In genomic region chr22:28795071-28795693, GRCh38 we compare ENCODE assay signal across 15 cellular contexts. TPM values are rescaled to one million over a fixed set of nuclear protein-coding genes. Genes with fewer than 3 reads are reported as not detected.
DNase-seq lines count a peak whose midpoint lies in the region; ATAC-seq and TF ChIP-seq lines count a peak whose summit lies in the region.
"Had no signal": no experiment of that assay in that cellular context is flagged by ENCODE, and none has a peak within 500 bp of the region (broad histone marks: within the 10 kb centered on the region; RNA-seq: fewer than 3 reads in every experiment).

No MANE protein-coding gene starts in this region.

- H3K27ac Mint-ChIP-seq in CD8-positive, alpha-beta memory T cell: peak overlapping the region; percentile 30 to 85 (median 79)
- H3K27ac Mint-ChIP-seq in activated CD8-positive, alpha-beta T cell treated with anti-CD3 and anti-CD28 coated beads, Interleukin-2, amount 10 ng/mL, durations not matched to agents 7 days and 5 days: peak overlapping the region; percentile 60

- no peak for DNase-seq in CD8-positive, alpha-beta memory T cell
- DNase-seq in activated CD8-positive, alpha-beta T cell treated with anti-CD3 and anti-CD28 coated beads, Interleukin-2, amount 10 ng/mL, durations not matched to agents 7 days and 5 days: no peak
- DNase-seq in mesenchymal stem cell (no peak), HK-2 (ENCODE audit: unreplicated experiment) (no peak)
- DNase-seq in activated effector memory CD4-positive, alpha-beta T cell treated with anti-CD3 and anti-CD28 coated beads, Interleukin-2, amount 50 U/mL, for 16 hours: no peak
- DNase-seq: C1 segment of cervical spinal cord; dorsolateral prefrontal cortex; NCI-H1436; NCI-H524 treated with DMSO at 0.1 percent for 48 hours; stimulated activated CD4-positive, alpha-beta T cell treated with anti-CD3 and anti-CD28 coated beads, Interleukin-2, amount 100 ng/mL, for 48 hours; T-helper 9 cell had no signal

- 94% methylated on average over 6 of the region's 6 CpGs for WGBS in mesenchymal stem cell

- peaks cover 4% of the 10 kb centered on the region for H3K79me1 ChIP-seq in mesenchymal stem cell (replicated peaks; ENCODE audit: low read length, poor library complexity, severe bottlenecking)

- H3K27ac ChIP-seq in 22Rv1 (peak overlapping the region; percentile 93), mesenchymal stem cell (ENCODE audit: low read length, poor library complexity, severe bottlenecking) (no peak overlapping the region)
- no peak overlapping the region for H3K27ac ChIP-seq in CD8-positive, alpha-beta memory T cell (ENCODE audit: low read depth, low read length)
- H3K27ac ChIP-seq: RWPE1 had no signal

- peaks cover 35% of the 10 kb centered on the region for H3K36me3 ChIP-seq in CD8-positive, alpha-beta memory T cell (ENCODE audit: insufficient read depth, low read length)
- H3K36me3 ChIP-seq in mesenchymal stem cell (ENCODE audit: control insufficient read depth in 1 of 2, insufficient read depth in 2 of 2, low read depth in 1 of 2, low read length in 2 of 2): peaks cover 21 to 51% of the 10 kb centered on the region in 2 experiments

- peak overlapping the region in 5 of 7 donors; percentile 22 to 78 (median 43) for H3K4me3 Mint-ChIP-seq in CD8-positive, alpha-beta memory T cell
- no peak overlapping the region for H3K4me3 Mint-ChIP-seq in activated CD8-positive, alpha-beta T cell treated with anti-CD3 and anti-CD28 coated beads, Interleukin-2, amount 10 ng/mL, durations not matched to agents 7 days and 5 days

- H3K4me1 Mint-ChIP-seq in CD8-positive, alpha-beta memory T cell: peaks cover 74 to 84% (median 84%) of the 10 kb centered on the region in 3 donors
- H3K4me1 Mint-ChIP-seq in activated CD8-positive, alpha-beta T cell treated with anti-CD3 and anti-CD28 coated beads, Interleukin-2, amount 10 ng/mL, durations not matched to agents 7 days and 5 days (ENCODE audit: low read depth): peaks cover 67% of the 10 kb centered on the region

- H3K27me3 ChIP-seq in CD8-positive, alpha-beta memory T cell (ENCODE audit: insufficient read depth, low read length, poor library complexity, severe bottlenecking): no peaks in the 10 kb centered on the region
- H3K27me3 ChIP-seq in mesenchymal stem cell (ENCODE audit: control insufficient read depth in 1 of 2, insufficient read depth in 1 of 2, low read length in 2 of 2): no peaks in the 10 kb centered on the region
- H3K27me3 ChIP-seq: dorsolateral prefrontal cortex had no signal

- H2BK12ac ChIP-seq in mesenchymal stem cell (ENCODE audit: low read length in 2 of 2): no peak overlapping the region

- no peak overlapping the region for H3K23ac ChIP-seq in mesenchymal stem cell (ENCODE audit: low read length in 2 of 2)

- no peak overlapping the region for H2BK120ac ChIP-seq in mesenchymal stem cell (ENCODE audit: low read depth, low read length)

- no peak for ATAC-seq in activated CD8-positive, alpha-beta T cell treated with anti-CD3 and anti-CD28 coated beads, Interleukin-2, amount 10 ng/mL, durations not matched to agents 7 days and 5 days
- ATAC-seq in HG03378 (IDR thresholded peaks at IDR 0.05; ENCODE audit: unreplicated experiment) (no peak), GM21360 (IDR thresholded peaks at IDR 0.05; ENCODE audit: unreplicated experiment) (no peak)

- H4K91ac ChIP-seq in mesenchymal stem cell (ENCODE audit: low read length): no peak overlapping the region

- no peak overlapping the region for H2BK5ac ChIP-seq in mesenchymal stem cell (ENCODE audit: low read depth, low read length, poor library complexity, severe bottlenecking)

- H3K4me2 ChIP-seq in mesenchymal stem cell (ENCODE audit: low read length, poor library complexity, severe bottlenecking): no peak overlapping the region

- H3K4me1 ChIP-seq in CD8-positive, alpha-beta memory T cell (ENCODE audit: insufficient read depth, low read length): peaks cover 67% of the 10 kb centered on the region
- H3K4me1 ChIP-seq in mesenchymal stem cell (ENCODE audit: control insufficient read depth, insufficient read depth, low read depth, low read length): peaks cover 3% of the 10 kb centered on the region

- no peak overlapping the region for H3K4me3 ChIP-seq in CD8-positive, alpha-beta memory T cell (ENCODE audit: low read length)
- no peak overlapping the region for H3K4me3 ChIP-seq in mesenchymal stem cell (ENCODE audit: insufficient read depth in 1 of 2, low read depth in 1 of 2, low read length in 2 of 2)
- H3K4me3 ChIP-seq: dorsolateral prefrontal cortex had no signal

- no peaks in the 10 kb centered on the region for H3K27me3 Mint-ChIP-seq in CD8-positive, alpha-beta memory T cell
- no peaks in the 10 kb centered on the region for H3K27me3 Mint-ChIP-seq in activated CD8-positive, alpha-beta T cell treated with anti-CD3 and anti-CD28 coated beads, Interleukin-2, amount 10 ng/mL, durations not matched to agents 7 days and 5 days (ENCODE audit: low read depth)

- H2BK15ac ChIP-seq in mesenchymal stem cell (ENCODE audit: low read depth, poor library complexity, severe bottlenecking): no peak overlapping the region

- H3K14ac ChIP-seq in mesenchymal stem cell (ENCODE audit: low read length in 2 of 2): no peak overlapping the region

- no peak for TF ChIP-seq CTCF in 22Rv1 (IDR thresholded peaks at IDR 0.05)

- no peaks in the 10 kb centered on the region for H3K9me3 ChIP-seq in CD8-positive, alpha-beta memory T cell (ENCODE audit: low read length)
- no peaks in the 10 kb centered on the region for H3K9me3 ChIP-seq in mesenchymal stem cell (ENCODE audit: control insufficient read depth, low read length)

- peak overlapping the region in 1 of 2 experiments; percentile 9 for H3K18ac ChIP-seq in mesenchymal stem cell (ENCODE audit: low read depth in 1 of 2, low read length in 2 of 2)

- H2AK5ac ChIP-seq in mesenchymal stem cell (ENCODE audit: low read length, severe bottlenecking): no peak overlapping the region

- H4K8ac ChIP-seq in mesenchymal stem cell (ENCODE audit: low read length): no peak overlapping the region

- H3K9ac ChIP-seq in mesenchymal stem cell (ENCODE audit: low read length): peak overlapping the region; percentile 19

- no peak overlapping the region for H2AFZ ChIP-seq in mesenchymal stem cell (ENCODE audit: low read depth, low read length)

- peaks cover 33 to 62% (median 36%) of the 10 kb centered on the region in 3 donors for H3K36me3 Mint-ChIP-seq in CD8-positive, alpha-beta memory T cell
- H3K36me3 Mint-ChIP-seq in activated CD8-positive, alpha-beta T cell treated with anti-CD3 and anti-CD28 coated beads, Interleukin-2, amount 10 ng/mL, durations not matched to agents 7 days and 5 days (ENCODE audit: low read depth): peaks cover 78% of the 10 kb centered on the region

- no peak overlapping the region for H3K4ac ChIP-seq in mesenchymal stem cell (ENCODE audit: low read depth in 1 of 2, low read length in 2 of 2)

- no peaks in the 10 kb centered on the region for H3K9me3 Mint-ChIP-seq in CD8-positive, alpha-beta memory T cell
- H3K9me3 Mint-ChIP-seq in activated CD8-positive, alpha-beta T cell treated with anti-CD3 and anti-CD28 coated beads, Interleukin-2, amount 10 ng/mL, durations not matched to agents 7 days and 5 days (ENCODE audit: insufficient read depth): no peaks in the 10 kb centered on the region

- CTCF ChIA-PET in CD8-positive, alpha-beta memory T cell (lab: Charles Lee): interaction anchor here (1.5 kb wide), 1 partner anchor 17 kb away, joined by 5 read pairs; no protein-coding TSS in a partner anchor
- CTCF ChIA-PET in activated CD8-positive, alpha-beta T cell treated with anti-CD3 and anti-CD28 coated beads, Interleukin-2, amount 10 ng/mL, durations not matched to agents 7 days and 5 days (lab: Charles Lee): interaction anchor here (0.7 to 7.7 kb wide), 4 partner anchors 11 to 246 kb away, joined by 3 to 53 read pairs (median 6); no protein-coding TSS in a partner anchor

- POLR2A ChIA-PET in CD8-positive, alpha-beta memory T cell (lab: Charles Lee): no interaction called here
- POLR2A ChIA-PET in activated CD8-positive, alpha-beta T cell treated with anti-CD3 and anti-CD28 coated beads, Interleukin-2, amount 10 ng/mL, durations not matched to agents 7 days and 5 days (lab: Charles Lee): interaction anchor here (1.0 to 2.5 kb wide), 3 partner anchors 17 to 34 kb away, joined by 3 to 12 read pairs (median 4); no protein-coding TSS in a partner anchor

RNA-seq across cellular contexts. Expression of gene XBP1, which starts 5.2 kb away (rescaled TPM):
- total RNA-seq in CD8-positive, alpha-beta memory T cell: 10 to 100 TPM; 67.3 to 71.4 TPM
- 395 TPM for polyA plus RNA-seq in CD8-positive, alpha-beta memory T cell
- 100 to 1,000 TPM; 220 to 229 TPM for total RNA-seq in activated CD8-positive, alpha-beta T cell treated with anti-CD3 and anti-CD28 coated beads, Interleukin-2, amount 10 ng/mL, durations not matched to agents 7 days and 5 days
- polyA plus RNA-seq in mesenchymal stem cell (2013, experiment 1 of 2): 127 TPM
- 129 TPM for polyA plus RNA-seq in mesenchymal stem cell (2013, experiment 2 of 2)

RNA-seq across cellular contexts. Expression of gene CCDC117, which starts 22.7 kb away (rescaled TPM):
- 10 to 100 TPM; 20.9 to 24.6 TPM for total RNA-seq in CD8-positive, alpha-beta memory T cell
- 11.2 TPM for polyA plus RNA-seq in CD8-positive, alpha-beta memory T cell
- total RNA-seq in activated CD8-positive, alpha-beta T cell treated with anti-CD3 and anti-CD28 coated beads, Interleukin-2, amount 10 ng/mL, durations not matched to agents 7 days and 5 days: 10 to 100 TPM; 36.7 to 40.0 TPM
- polyA plus RNA-seq in mesenchymal stem cell (2013, experiment 1 of 2): 14.2 TPM
- 14.5 TPM for polyA plus RNA-seq in mesenchymal stem cell (2013, experiment 2 of 2)

RNA-seq across cellular contexts. Expression of gene HSCB, which starts 53.3 kb away (rescaled TPM):
- total RNA-seq in CD8-positive, alpha-beta memory T cell: 10 to 100 TPM; 10.9 to 12.6 TPM
- polyA plus RNA-seq in CD8-positive, alpha-beta memory T cell: 14.6 TPM
- 10 to 100 TPM; 13.7 to 15.8 TPM for total RNA-seq in activated CD8-positive, alpha-beta T cell treated with anti-CD3 and anti-CD28 coated beads, Interleukin-2, amount 10 ng/mL, durations not matched to agents 7 days and 5 days
- 20.1 TPM for polyA plus RNA-seq in mesenchymal stem cell (2013, experiment 1 of 2)
- 20.3 TPM for polyA plus RNA-seq in mesenchymal stem cell (2013, experiment 2 of 2)

RNA-seq across cellular contexts. Expression of gene CHEK2, which starts 53.6 kb away (rescaled TPM):
- 1 to 10 TPM; 4.5 to 7.7 TPM for total RNA-seq in CD8-positive, alpha-beta memory T cell
- 5.2 TPM for polyA plus RNA-seq in CD8-positive, alpha-beta memory T cell
- 10 to 100 TPM; 43.7 to 47.9 TPM for total RNA-seq in activated CD8-positive, alpha-beta T cell treated with anti-CD3 and anti-CD28 coated beads, Interleukin-2, amount 10 ng/mL, durations not matched to agents 7 days and 5 days
- 8.8 TPM for polyA plus RNA-seq in mesenchymal stem cell (2013, experiment 1 of 2)
- 7.9 TPM for polyA plus RNA-seq in mesenchymal stem cell (2013, experiment 2 of 2)
